27 cellular contexts compared by ENCODE assay signal in the genomic region with DNA sequence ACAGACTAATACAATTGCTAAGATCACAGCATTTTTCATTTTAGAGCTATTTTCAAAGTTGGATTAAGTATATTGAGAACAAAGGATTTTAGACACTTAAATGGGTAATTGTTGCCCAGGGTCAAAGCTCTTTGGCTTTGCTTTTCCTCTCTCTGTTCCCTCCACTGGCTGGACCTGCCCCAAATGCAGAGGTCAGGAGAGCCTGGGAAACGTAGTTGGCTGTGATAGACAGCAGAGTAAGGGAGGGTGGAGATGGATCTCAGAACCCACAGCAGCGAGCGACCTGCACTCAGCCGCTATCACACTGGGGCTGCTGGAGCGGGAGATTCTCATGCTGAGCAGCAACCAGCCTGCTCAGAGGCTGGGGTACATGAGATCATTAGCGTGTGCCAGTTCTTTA.
"Had no signal": no experiment of that assay in that cellular context is flagged by ENCODE, and none has a peak within 500 bp of the region (broad histone marks: within the 10 kb centered on the region; RNA-seq: fewer than 3 reads in every experiment).

No MANE protein-coding gene starts in this region.

- H3K27me3 ChIP-seq: SJSA1 had no signal

- H3K4me3 Mint-ChIP-seq: activated B cell treated with CpG ODN at 0.5 μM for 24 hours; activated CD4-positive, alpha-beta memory T cell treated with anti-CD3 and anti-CD28 coated beads for 36 hours; activated CD4-positive, alpha-beta T cell treated with anti-CD3 and anti-CD28 coated beads, Interleukin-2, amount 10 ng/mL, durations not matched to agents 7 days and 5 days; activated naive CD8-positive, alpha-beta T cell treated with anti-CD3 and anti-CD28 coated beads, Interleukin-2, amount 50 U/mL, for 24 hours; activated T-cell treated with anti-CD3 and anti-CD28 coated beads, Interleukin-2, amount 50 U/mL, for 4 hours; brain; T-helper 1 cell treated with Interleukin-12 subunit alpha and Interleukin-12 subunit beta and Interleukin-4 antibody, amounts not matched to agents 30 μg/mL and 1 μg/mL, for 36 hours had no signal

- H3K9me3 Mint-ChIP-seq: activated B cell treated with CpG ODN at 0.5 μM for 24 hours; activated CD4-positive, alpha-beta memory T cell treated with anti-CD3 and anti-CD28 coated beads for 36 hours; activated CD4-positive, alpha-beta T cell treated with anti-CD3 and anti-CD28 coated beads, Interleukin-2, amount 10 ng/mL, durations not matched to agents 7 days and 5 days; activated naive CD4-positive, alpha-beta T cell treated with anti-CD3 and anti-CD28 coated beads, Interleukin-2, amount 50 U/mL, for 72 hours; activated naive CD8-positive, alpha-beta T cell treated with anti-CD3 and anti-CD28 coated beads, Interleukin-2, amount 50 U/mL, for 24 hours; activated T-cell treated with anti-CD3 and anti-CD28 coated beads, Interleukin-2, amount 50 U/mL, for 4 hours; T-helper 1 cell treated with Interleukin-12 subunit alpha and Interleukin-12 subunit beta and Interleukin-4 antibody, amounts not matched to agents 30 μg/mL and 1 μg/mL, for 36 hours had no signal

- H3K9me3 ChIP-seq: SJSA1 had no signal

- H3K27ac Mint-ChIP-seq: activated B cell treated with CpG ODN at 0.5 μM for 24 hours; activated CD4-positive, alpha-beta memory T cell treated with anti-CD3 and anti-CD28 coated beads for 36 hours; activated CD4-positive, alpha-beta T cell treated with anti-CD3 and anti-CD28 coated beads, Interleukin-2, amount 10 ng/mL, durations not matched to agents 7 days and 5 days; activated naive CD4-positive, alpha-beta T cell treated with anti-CD3 and anti-CD28 coated beads, Interleukin-2, amount 50 U/mL, for 72 hours; activated naive CD8-positive, alpha-beta T cell treated with anti-CD3 and anti-CD28 coated beads, Interleukin-2, amount 50 U/mL, for 24 hours; brain; T-helper 1 cell treated with Interleukin-12 subunit alpha and Interleukin-12 subunit beta and Interleukin-4 antibody, amounts not matched to agents 30 μg/mL and 1 μg/mL, for 36 hours had no signal

- H3K27ac ChIP-seq: SJSA1 had no signal

- ATAC-seq: activated naive CD4-positive, alpha-beta T cell treated with anti-CD3 and anti-CD28 coated beads, Interleukin-2, amount 50 U/mL, for 72 hours; activated naive CD8-positive, alpha-beta T cell treated with anti-CD3 and anti-CD28 coated beads, Interleukin-2, amount 50 U/mL, for 24 hours; activated T-cell treated with anti-CD3 and anti-CD28 coated beads, Interleukin-2, amount 50 U/mL, for 4 hours; PC-3; SK-N-SH treated with all-trans-retinoic acid at 6 μM for 48 hours had no signal

- FAIRE-seq: astrocyte, RCC 7860 had no signal

- H3K36me3 Mint-ChIP-seq: activated naive CD4-positive, alpha-beta T cell treated with anti-CD3 and anti-CD28 coated beads, Interleukin-2, amount 50 U/mL, for 72 hours had no signal

- H3K4me3 ChIP-seq: SJSA1 had no signal

- H3K27me3 Mint-ChIP-seq: activated B cell treated with CpG ODN at 0.5 μM for 24 hours, brain had no signal

- H3K4me1 Mint-ChIP-seq: activated CD4-positive, alpha-beta T cell treated with anti-CD3 and anti-CD28 coated beads, Interleukin-2, amount 10 ng/mL, durations not matched to agents 7 days and 5 days; activated naive CD8-positive, alpha-beta T cell treated with anti-CD3 and anti-CD28 coated beads, Interleukin-2, amount 50 U/mL, for 24 hours had no signal

- DNase-seq: activated B cell treated with CpG ODN at 0.5 μM for 24 hours; activated CD4-positive, alpha-beta memory T cell treated with anti-CD3 and anti-CD28 coated beads for 36 hours; activated CD4-positive, alpha-beta T cell treated with anti-CD3 and anti-CD28 coated beads for 1 hour; activated CD4-positive, alpha-beta T cell treated with anti-CD3 and anti-CD28 coated beads, Interleukin-2, amount 10 ng/mL, durations not matched to agents 7 days and 5 days; activated CD8-positive, alpha-beta memory T cell treated with anti-CD3 and anti-CD28 coated beads for 24 hours; activated effector memory CD4-positive, alpha-beta T cell treated with anti-CD3 and anti-CD28 coated beads, Interleukin-2, amount 50 U/mL, for 16 hours; activated naive CD4-positive, alpha-beta T cell treated with Interleukin-2 at 50 U/mL for 16 hours; activated naive CD8-positive, alpha-beta T cell treated with anti-CD3 and anti-CD28 coated beads, Interleukin-2, amount 50 U/mL, for 24 hours; activated T-cell treated with anti-CD3 and anti-CD28 coated beads, Interleukin-2, amount 50 U/mL, for 4 hours; amygdala; Karpas-422; MM.1S; NCI-H1105; NCI-H1436; NCI-H1694 treated with DMSO at 0.1 percent for 48 hours; NCI-H2029 treated with DMSO at 0.1 percent for 48 hours; NCI-H446; NCI-H524; PC-3; SHP77 had no signal

- H3K36me3 ChIP-seq: SJSA1 had no signal
